ENCODE assay signal across 9 cellular contexts in genomic region chr10:48419714-48420113, GRCh38.
"Had no signal": no experiment of that assay in that cellular context is flagged by ENCODE, and none has a peak within 500 bp of the region (broad histone marks: within the 10 kb centered on the region; RNA-seq: fewer than 3 reads in every experiment).

No MANE protein-coding gene starts in this region.

- H3K9me3 ChIP-seq: HAP-1 had no signal

- ATAC-seq: HCT116 had no signal

- FAIRE-seq: HTR-8/SVneo had no signal

- H2AFZ ChIP-seq: GM23248 had no signal

- DNase-seq: GM23248, GOT3, H7, HFFc6, KBM-7 had no signal

- H3K4me3 ChIP-seq: GM23248, HAP-1 had no signal

- H3K36me3 ChIP-seq: HAP-1 had no signal

- H3K27ac ChIP-seq: GM23248, KMS-11 had no signal

- H3K4me2 ChIP-seq: KMS-11 had no signal

- H3K9ac ChIP-seq: GM23248, KMS-11 had no signal
